In genomic region chr1:183582021-183582746, GRCh38 we compare ENCODE assay signal across 25 cellular contexts. TPM values are rescaled to one million over a fixed set of nuclear protein-coding genes. Genes with fewer than 3 reads are reported as not detected.
A peak's percentile ranks its signal among the peaks of the same experiment; 100 is the strongest.
DNase-seq lines count a peak whose midpoint lies in the region; ATAC-seq, FAIRE-seq and TF ChIP-seq lines count a peak whose summit lies in the region.
"Had no signal": no experiment of that assay in that cellular context is flagged by ENCODE, and none has a peak within 500 bp of the region (broad histone marks: within the 10 kb centered on the region; RNA-seq: fewer than 3 reads in every experiment).

No MANE protein-coding gene starts in this region.

- 94% methylated on average over 11 of the region's 12 CpGs for WGBS in GM12878 (ENCODE audit: insufficient coverage, insufficient replicate concordance, low lambda C conversion rate, missing lambda C conversion rate)

- no peak for TF ChIP-seq POLR2A in GM12878 (IDR thresholded peaks at IDR 0.05; ENCODE audit: low read depth, low read length)

- peak overlapping the region; percentile 83 for H2AFZ ChIP-seq in GM23338
- no peak overlapping the region for H2AFZ ChIP-seq in GM12878 (ENCODE audit: control insufficient read depth, low read depth, low read length)

- POLR2A ChIA-PET in GM12878 (lab: Charles Lee), result interaction anchor here (0.8 to 1.4 kb wide), 3 partner anchors 12 to 16 kb away, joined by 3 read pairs; no protein-coding TSS in a partner anchor

- H3K9me3 ChIP-seq in GM12878 (replicated peaks; ENCODE audit: control insufficient read depth, insufficient read depth, low read length), result no peaks in the 10 kb centered on the region
- no peaks in the 10 kb centered on the region for H3K9me3 ChIP-seq in muscle layer of colon (ENCODE audit: low read length)
- no peaks in the 10 kb centered on the region for H3K9me3 ChIP-seq in thoracic aorta
- H3K9me3 ChIP-seq: colonic mucosa, uterus had no signal

- no peak for TF ChIP-seq EP300 in GM12878 (IDR thresholded peaks at IDR 0.05; ENCODE audit: borderline replicate concordance in 1 of 2, control insufficient read depth in 1 of 2, low read depth in 2 of 2, low read length in 2 of 2)

- H3K4me3 Mint-ChIP-seq in GM23338, result no peak overlapping the region
- H3K4me3 Mint-ChIP-seq: brain; CD8-positive, alpha-beta T cell had no signal

- CTCF ChIA-PET in GM12878 (lab: Yijun Ruan, JAX), result interaction anchor here (0.9 to 4.1 kb wide), 6 partner anchors 22 to 52 kb away, joined by 3 to 13 read pairs (median 3); no protein-coding TSS in a partner anchor

- peaks cover 6% of the 10 kb centered on the region for H3K4me1 Mint-ChIP-seq in GM23338
- H3K4me1 Mint-ChIP-seq: brain had no signal

- no peak overlapping the region for H3K4me2 ChIP-seq in GM23338
- no peak overlapping the region for H3K4me2 ChIP-seq in GM12878 (ENCODE audit: control insufficient read depth, insufficient read depth)

- no peak for ATAC-seq in GM23338
- ATAC-seq in GM12878, result peak; percentile 38
- no peak for ATAC-seq in thoracic aorta (ENCODE audit: insufficient number of reproducible peaks, low FRiP score, low read depth)
- no peak for ATAC-seq in HG03342 (IDR thresholded peaks at IDR 0.05; ENCODE audit: unreplicated experiment)
- ATAC-seq: CD8-positive, alpha-beta T cell; left lobe of liver had no signal

- SMC1A ChIA-PET in GM12878 (lab: Charles Lee; ENCODE audit: uncharacterized antibody, unreplicated experiment), result interaction anchor here (0.7 to 1.3 kb wide), 14 partner anchors 8 to 104 kb away, joined by 3 to 6 read pairs (median 3); no protein-coding TSS in a partner anchor

- no peaks in the 10 kb centered on the region for H3F3A ChIP-seq in GM23338 (replicated peaks; ENCODE audit: low read depth)

- no peaks in the 10 kb centered on the region for H3K9me2 ChIP-seq in GM23338 (ENCODE audit: insufficient read depth)

- FAIRE-seq in GM12878 (lab: Jason Lieb, UNC) (no peak), frontal cortex (lab: Jason Lieb, UNC) (no peak)
- FAIRE-seq: endometrium, G401.6, GM18507 had no signal

- H3K4me1 ChIP-seq in GM23338 (ENCODE audit: insufficient read depth) (peaks cover 7% of the 10 kb centered on the region), GM12878 (ENCODE audit: control insufficient read depth, insufficient read depth, low read length) (peaks cover 7% of the 10 kb centered on the region), muscle layer of colon (ENCODE audit: insufficient read depth, low read length) (peaks cover 4% of the 10 kb centered on the region), thoracic aorta (ENCODE audit: control insufficient read depth in 1 of 2, low read depth in 2 of 2) (peaks cover 24 to 53% of the 10 kb centered on the region in 2 donors)
- H3K4me1 ChIP-seq: colonic mucosa, uterus had no signal

- H3K79me2 ChIP-seq in GM23338 (replicated peaks; ENCODE audit: insufficient read depth), result no peaks in the 10 kb centered on the region
- no peaks in the 10 kb centered on the region for H3K79me2 ChIP-seq in GM12878 (ENCODE audit: control insufficient read depth, insufficient read depth, low read length)

- H4K20me1 ChIP-seq in GM23338 (replicated peaks; ENCODE audit: insufficient read depth), result no peaks in the 10 kb centered on the region
- no peaks in the 10 kb centered on the region for H4K20me1 ChIP-seq in GM12878 (ENCODE audit: control insufficient read depth, insufficient read depth)

- no peak overlapping the region for H3K4me3 ChIP-seq in GM23338
- no peak overlapping the region for H3K4me3 ChIP-seq in GM12878
- H3K4me3 ChIP-seq in muscle layer of colon (ENCODE audit: low read depth in 1 of 2, low read length in 2 of 2), result no peak overlapping the region
- H3K4me3 ChIP-seq in thoracic aorta, result peak overlapping the region; percentile 55
- H3K4me3 ChIP-seq: colonic mucosa, SK-N-MC, uterus had no signal

- H3K27ac ChIP-seq in GM23338 (ENCODE audit: low read depth), result no peak overlapping the region
- H3K27ac ChIP-seq in GM12878 (ENCODE audit: control insufficient read depth, insufficient read depth), result no peak overlapping the region
- peak overlapping the region; percentile 3 for H3K27ac ChIP-seq in muscle layer of colon (ENCODE audit: low read depth, low read length)
- H3K27ac ChIP-seq in thoracic aorta, result peak overlapping the region; percentile 31 to 58
- H3K27ac ChIP-seq: colonic mucosa, SK-N-MC, uterus, WERI-Rb-1 had no signal

- no peak overlapping the region for H3K27ac Mint-ChIP-seq in GM23338
- H3K27ac Mint-ChIP-seq: brain; CD8-positive, alpha-beta T cell had no signal

- intact Hi-C loops in GM12878 (cut with micrococcal nuclease; ENCODE audit: unreplicated experiment), result no loop called here

- BruUV-seq in GM12878 (replicated peaks; lab: Mats Ljungman, UMichigan), result no TSS peak

- H3K9ac ChIP-seq in GM12878 (ENCODE audit: control insufficient read depth, insufficient read depth, low read length) (no peak overlapping the region), muscle layer of colon (ENCODE audit: low read length) (no peak overlapping the region)

- no peak for TF ChIP-seq RAD21 in GM12878 (IDR thresholded peaks at IDR 0.05; ENCODE audit: insufficient read depth, low read depth, low read length)

- no peaks in the 10 kb centered on the region for H3K36me3 Mint-ChIP-seq in GM23338 (ENCODE audit: low read depth)
- H3K36me3 Mint-ChIP-seq: brain; CD8-positive, alpha-beta T cell had no signal

- H3K27me3 ChIP-seq in GM23338 (ENCODE audit: insufficient read depth), result no peaks in the 10 kb centered on the region
- H3K27me3 ChIP-seq in GM12878 (replicated peaks in 1 of 2; ENCODE audit: control insufficient read depth in 2 of 2, insufficient read depth in 2 of 2, low read length in 1 of 2), result no peaks in the 10 kb centered on the region
- H3K27me3 ChIP-seq in muscle layer of colon (ENCODE audit: control insufficient read depth in 1 of 2, insufficient read depth in 2 of 2, low read length in 2 of 2), result no peaks in the 10 kb centered on the region
- no peaks in the 10 kb centered on the region for H3K27me3 ChIP-seq in thoracic aorta (replicated peaks; ENCODE audit: insufficient read depth)
- H3K27me3 ChIP-seq: colonic mucosa, uterus had no signal

- DNase-seq in GM23338 (ENCODE audit: low spot score) (no peak), GM12878 (ENCODE audit: low read depth, low spot score) (no peak), thoracic aorta (ENCODE audit: low spot score) (no peak), AG08396 (ENCODE audit: low spot score) (no peak), frontal cortex (ENCODE audit: low spot score in 2 of 2) (no peak)
- DNase-seq: activated CD4-positive, alpha-beta T cell treated with anti-CD3 and anti-CD28 coated beads, Interleukin-2, amount 50 U/mL, for 1 hour; activated CD8-positive, alpha-beta memory T cell treated with anti-CD3 and anti-CD28 coated beads, Interleukin-2, amount 50 U/mL, for 48 hours; CD8-positive, alpha-beta T cell; colonic mucosa; DMS153; HCEC 1CT; NCI-H2171; NCI-H524 treated with DMSO at 0.1 percent for 48 hours; nucleus accumbens; uterus; WERI-Rb-1 had no signal

- in situ Hi-C loops in GM12878 (cut with MboI), result no loop called here

- peaks cover 15% of the 10 kb centered on the region for H3K27me3 Mint-ChIP-seq in GM23338 (ENCODE audit: insufficient read depth, low read depth, poor library complexity)

- no peaks in the 10 kb centered on the region for H3K36me3 ChIP-seq in GM23338 (ENCODE audit: insufficient read depth)
- peaks cover 3 to 13% of the 10 kb centered on the region in 2 experiments; a peak in 2 of 4 replicates for H3K36me3 ChIP-seq in GM12878 (ENCODE audit: control insufficient read depth in 2 of 2, insufficient read depth in 2 of 2, low read length in 1 of 2)
- no peaks in the 10 kb centered on the region for H3K36me3 ChIP-seq in muscle layer of colon (ENCODE audit: insufficient read depth, low read length)
- no peaks in the 10 kb centered on the region for H3K36me3 ChIP-seq in thoracic aorta
- H3K36me3 ChIP-seq: colonic mucosa, uterus, WERI-Rb-1 had no signal

- H3K9me3 Mint-ChIP-seq in GM23338, result no peaks in the 10 kb centered on the region
- H3K9me3 Mint-ChIP-seq: brain; CD8-positive, alpha-beta T cell had no signal

- RAD21 ChIA-PET in GM12878 (lab: Charles Lee; ENCODE audit: unreplicated experiment), result interaction anchor here (0.7 to 1.3 kb wide), 4 partner anchors 23 to 41 kb away, joined by 3 to 9 read pairs (median 3); no protein-coding TSS in a partner anchor

- TF ChIP-seq CTCF in GM23338 (conservative IDR thresholded peaks at IDR 0.05; ENCODE audit: low read depth in 2 of 2) (no peak), GM12878 (IDR thresholded peaks at IDR 0.05 in 2 of 3, conservative IDR thresholded peaks at IDR 0.05 in 1 of 3; ENCODE audit: control insufficient read depth in 2 of 3, extremely low read depth in 1 of 3, insufficient read depth in 1 of 3, low read depth in 3 of 3, low read length in 3 of 3) (no peak), thoracic aorta (IDR thresholded peaks at IDR 0.05) (no peak)

RNA-seq across cellular contexts. Expression of gene NCF2, which starts 8.1 kb away (rescaled TPM):
- total RNA-seq in GM23338 (2014; rRNA removed; shearing (Covaris generic)), result not detected in 2 replicates
- polyA plus RNA-seq in GM23338 (2016; fragmentation: Nextera tagmentation; extraction: Ambion mirVana), result 0.45 TPM in 1 of 2 replicates, not detected in the other
- total RNA-seq in GM12878 (2013; cell fraction: nucleolus; rRNA removed), result 173 and 175 TPM in 2 replicates
- total RNA-seq in GM12878 (2014; rRNA removed), result 85.5 and 99.5 TPM in 2 replicates
- 95.7 and 98.4 TPM in 2 replicates for total RNA-seq in GM12878 (2014; rRNA removed; fragmentation: Illumina TruSeq; extraction: Trizol)
- 68.8 and 71.1 TPM in 2 replicates for total RNA-seq in GM12878 (2021)
- 19.4 TPM for polyA plus RNA-seq in GM12878 (2011; ENCODE audit: low read depth)
- 256 and 273 TPM in 2 replicates for polyA plus RNA-seq in GM12878 (2011; rRNA removed)
- polyA plus RNA-seq in GM12878 (2011; cell fraction: cytosol; rRNA removed), result 202 and 240 TPM in 2 replicates
- polyA plus RNA-seq in GM12878 (2011; cell fraction: nucleus; rRNA removed), result 192 and 214 TPM in 2 replicates
- polyA plus RNA-seq in GM12878 (2012), result 24.9 and 29.9 TPM in 2 replicates
- 96.9 and 98.4 TPM in 2 replicates for polyA plus RNA-seq in GM12878 (2014; fragmentation: Illumina TruSeq; extraction: Trizol)
- polyA plus RNA-seq in GM12878 (2014; fragmentation: Nextera tagmentation; extraction: Ambion mirVana), result 10 to 100 TPM; 31.4 to 61.2 TPM
- polyA plus RNA-seq in GM12878 (2014; rRNA removed), result 82.0 and 91.3 TPM in 2 replicates
- 10 to 100 TPM; 43.4 to 49.1 TPM for polyA plus RNA-seq in GM12878 (2016; fragmentation: Nextera tagmentation; extraction: Ambion mirVana)
- polyA minus RNA-seq in GM12878 (2011; rRNA and poly(A)+ RNA removed), result 214 and 342 TPM in 2 replicates
- 62.0 and 76.6 TPM in 2 replicates for polyA minus RNA-seq in GM12878 (2011; cell fraction: cytosol; rRNA and poly(A)+ RNA removed)
- polyA minus RNA-seq in GM12878 (2011; cell fraction: nucleus; rRNA and poly(A)+ RNA removed), result 58.5 and 84.8 TPM in 2 replicates
- total RNA-seq in thoracic aorta, result 10 to 100 TPM; 21.7 to 22.2 TPM
- total RNA-seq in frontal cortex, result 4.9 TPM
- total RNA-seq: RPMI7951 had no signal

RNA-seq across cellular contexts. Expression of gene ARPC5, which starts 53.4 kb away (rescaled TPM):
- total RNA-seq in GM23338 (2014; rRNA removed; shearing (Covaris generic)), result 75.4 and 90.8 TPM in 2 replicates
- polyA plus RNA-seq in GM23338 (2016; fragmentation: Nextera tagmentation; extraction: Ambion mirVana), result 95.9 and 98.9 TPM in 2 replicates
- 63.2 and 67.3 TPM in 2 replicates for total RNA-seq in GM12878 (2013; cell fraction: nucleolus; rRNA removed)
- 306 and 348 TPM in 2 replicates for total RNA-seq in GM12878 (2014; rRNA removed)
- total RNA-seq in GM12878 (2014; rRNA removed; fragmentation: Illumina TruSeq; extraction: Trizol), result 313 and 325 TPM in 2 replicates
- 281 and 291 TPM in 2 replicates for total RNA-seq in GM12878 (2021)
- 98.1 TPM for polyA plus RNA-seq in GM12878 (2011; ENCODE audit: low read depth)
- 469 and 611 TPM in 2 replicates for polyA plus RNA-seq in GM12878 (2011; rRNA removed)
- polyA plus RNA-seq in GM12878 (2011; cell fraction: cytosol; rRNA removed), result 138 and 175 TPM in 2 replicates
- polyA plus RNA-seq in GM12878 (2011; cell fraction: nucleus; rRNA removed), result 86.4 and 101 TPM in 2 replicates
- 217 and 241 TPM in 2 replicates for polyA plus RNA-seq in GM12878 (2012)
- 296 and 313 TPM in 2 replicates for polyA plus RNA-seq in GM12878 (2014; fragmentation: Illumina TruSeq; extraction: Trizol)
- polyA plus RNA-seq in GM12878 (2014; fragmentation: Nextera tagmentation; extraction: Ambion mirVana), result 100 to 1,000 TPM; 246 to 274 TPM
- 238 and 284 TPM in 2 replicates for polyA plus RNA-seq in GM12878 (2014; rRNA removed)
- 100 to 1,000 TPM; 752 to 784 TPM for polyA plus RNA-seq in GM12878 (2016; fragmentation: Nextera tagmentation; extraction: Ambion mirVana)
- 90.1 and 117 TPM in 2 replicates for polyA minus RNA-seq in GM12878 (2011; rRNA and poly(A)+ RNA removed)
- 118 and 126 TPM in 2 replicates for polyA minus RNA-seq in GM12878 (2011; cell fraction: cytosol; rRNA and poly(A)+ RNA removed)
- polyA minus RNA-seq in GM12878 (2011; cell fraction: nucleus; rRNA and poly(A)+ RNA removed), result 47.9 and 94.0 TPM in 2 replicates
- total RNA-seq in thoracic aorta, result 100 to 1,000 TPM; 102 to 108 TPM
- total RNA-seq in frontal cortex, result 123 TPM

Comparison
In these comparisons a context has a peak if more than half of its experiments do, and no peak if none do; other contexts are left out.
1. H3K27ac ChIP-seq: peak in muscle layer of colon (single experiment) and thoracic aorta (2 of 2); none in GM23338 (single experiment) and GM12878 (single experiment).